Comparison of ENCODE assay signal across 10 cellular contexts in the genomic region with DNA sequence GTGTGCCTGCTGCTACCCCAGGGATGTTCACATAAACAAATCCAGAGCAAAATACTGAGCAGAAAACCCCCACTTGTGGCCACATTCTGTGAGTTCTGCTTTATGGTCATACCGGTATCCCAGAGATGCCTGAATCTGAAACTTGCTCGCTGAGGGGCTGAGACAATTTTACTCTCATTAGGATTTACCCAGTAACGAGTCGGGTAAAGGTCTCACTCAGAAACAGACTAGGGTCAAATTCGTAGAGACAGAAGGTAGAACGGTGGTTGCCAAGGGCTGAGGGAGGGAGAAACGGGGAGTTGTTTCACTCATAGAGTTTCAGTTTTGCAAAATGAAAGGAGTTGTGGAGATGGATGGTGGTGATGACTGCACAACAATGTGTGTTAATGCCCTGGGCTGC. TPM values are rescaled to one million over a fixed set of nuclear protein-coding genes. Genes with fewer than 3 reads are reported as not detected.
A peak's percentile ranks its signal among the peaks of the same experiment; 100 is the strongest.
DNase-seq lines count a peak whose midpoint lies in the region; ATAC-seq and TF ChIP-seq lines count a peak whose summit lies in the region.
"Had no signal": no experiment of that assay in that cellular context is flagged by ENCODE, and none has a peak within 500 bp of the region (broad histone marks: within the 10 kb centered on the region; RNA-seq: fewer than 3 reads in every experiment).

No MANE protein-coding gene starts in this region.

- H3K27ac Mint-ChIP-seq in activated T-helper 1 cell treated with anti-CD3 and anti-CD28 coated beads, Interleukin-12 subunit alpha, Interleukin-12 subunit beta, Interleukin-2, Interleukin-4 antibody, amounts not matched to agents 30 ng/mL and 10 ng/mL and 1 ng/mL, durations not matched to agents 14 hours and 24 hours and 36 hours, result peak overlapping the region; percentile 59

- H3K9me3 ChIP-seq in BE2C, result no peaks in the 10 kb centered on the region

- DNase-seq in activated T-helper 1 cell treated with anti-CD3 and anti-CD28 coated beads, Interleukin-12 subunit alpha, Interleukin-12 subunit beta, Interleukin-2, Interleukin-4 antibody, amounts not matched to agents 30 ng/mL and 10 ng/mL and 1 ng/mL, durations not matched to agents 14 hours and 24 hours and 36 hours (ENCODE audit: low spot score), result peak; percentile 24
- no peak for DNase-seq in BE2C
- DNase-seq: amygdala, DMS79 treated with DMSO at 0.1 percent for 48 hours, PC-9 had no signal

- no peaks in the 10 kb centered on the region for H3K36me3 Mint-ChIP-seq in activated T-helper 1 cell treated with anti-CD3 and anti-CD28 coated beads, Interleukin-12 subunit alpha, Interleukin-12 subunit beta, Interleukin-2, Interleukin-4 antibody, amounts not matched to agents 30 ng/mL and 10 ng/mL and 1 ng/mL, durations not matched to agents 14 hours and 24 hours and 36 hours (ENCODE audit: low read depth)

- H3K27me3 Mint-ChIP-seq in activated T-helper 1 cell treated with anti-CD3 and anti-CD28 coated beads, Interleukin-12 subunit alpha, Interleukin-12 subunit beta, Interleukin-2, Interleukin-4 antibody, amounts not matched to agents 30 ng/mL and 10 ng/mL and 1 ng/mL, durations not matched to agents 14 hours and 24 hours and 36 hours (ENCODE audit: insufficient read depth), result peaks cover 5% of the 10 kb centered on the region

- H3K4me3 ChIP-seq in BE2C (ENCODE audit: low read depth, low read length), result no peak overlapping the region
- H3K4me3 ChIP-seq: PC-9 had no signal

- ATAC-seq in GM18499 (IDR thresholded peaks at IDR 0.05; ENCODE audit: insufficient read depth, unreplicated experiment) (peak; percentile 64), GM19025 (IDR thresholded peaks at IDR 0.05; ENCODE audit: low read depth, unreplicated experiment) (peak; percentile 83), HG03039 (IDR thresholded peaks at IDR 0.05; ENCODE audit: unreplicated experiment) (peak; percentile 52), HG03460 (IDR thresholded peaks at IDR 0.05; ENCODE audit: unreplicated experiment) (no peak), GM21723 (IDR thresholded peaks at IDR 0.05; ENCODE audit: unreplicated experiment) (no peak)

- H3K4me3 Mint-ChIP-seq in activated T-helper 1 cell treated with anti-CD3 and anti-CD28 coated beads, Interleukin-12 subunit alpha, Interleukin-12 subunit beta, Interleukin-2, Interleukin-4 antibody, amounts not matched to agents 30 ng/mL and 10 ng/mL and 1 ng/mL, durations not matched to agents 14 hours and 24 hours and 36 hours, result peak overlapping the region; percentile 71

- no peaks in the 10 kb centered on the region for H3K4me1 ChIP-seq in BE2C

- intact Hi-C loops in activated T-helper 1 cell treated with anti-CD3 and anti-CD28 coated beads, Interleukin-12 subunit alpha, Interleukin-12 subunit beta, Interleukin-2, Interleukin-4 antibody, amounts not matched to agents 30 ng/mL and 10 ng/mL and 1 ng/mL, durations not matched to agents 14 hours and 24 hours and 36 hours (cut with micrococcal nuclease), result loop anchor here (1.0 to 5.0 kb wide), 3 partner anchors 11 to 257 kb away; partner anchors contain the start of gene XRN2

- H3K4me1 Mint-ChIP-seq in activated T-helper 1 cell treated with anti-CD3 and anti-CD28 coated beads, Interleukin-12 subunit alpha, Interleukin-12 subunit beta, Interleukin-2, Interleukin-4 antibody, amounts not matched to agents 30 ng/mL and 10 ng/mL and 1 ng/mL, durations not matched to agents 14 hours and 24 hours and 36 hours (ENCODE audit: low read depth), result peaks cover 44% of the 10 kb centered on the region

- H3K36me3 ChIP-seq in BE2C, result no peaks in the 10 kb centered on the region

- H3K9me3 Mint-ChIP-seq in activated T-helper 1 cell treated with anti-CD3 and anti-CD28 coated beads, Interleukin-12 subunit alpha, Interleukin-12 subunit beta, Interleukin-2, Interleukin-4 antibody, amounts not matched to agents 30 ng/mL and 10 ng/mL and 1 ng/mL, durations not matched to agents 14 hours and 24 hours and 36 hours, result no peaks in the 10 kb centered on the region

- no peak for TF ChIP-seq CTCF in BE2C (IDR thresholded peaks at IDR 0.05; ENCODE audit: low read depth, low read length)

- H3K27me3 ChIP-seq in BE2C, result peaks cover 41% of the 10 kb centered on the region

RNA-seq across cellular contexts. Expression of gene NKX2-2, which starts 45.4 kb away (rescaled TPM):
- total RNA-seq in activated T-helper 1 cell treated with anti-CD3 and anti-CD28 coated beads, Interleukin-12 subunit alpha, Interleukin-12 subunit beta, Interleukin-2, Interleukin-4 antibody, amounts not matched to agents 30 ng/mL and 10 ng/mL and 1 ng/mL, durations not matched to agents 14 hours and 24 hours and 36 hours, result not detected in 2 replicates
- polyA plus RNA-seq in BE2C (2012; ENCODE audit: insufficient read depth, insufficient read length, low read depth), result not detected
- total RNA-seq: PC-9 had no signal

Comparison
In these comparisons a context has a peak if more than half of its experiments do, and no peak if none do; other contexts are left out.
1. ATAC-seq: peak in GM18499 (single experiment), GM19025 (single experiment) and HG03039 (single experiment); none in HG03460 (single experiment) and GM21723 (single experiment).